Comparison of ENCODE assay signal across 8 cellular contexts in genomic region chr10:113853577-113854018, GRCh38. TPM values are rescaled to one million over a fixed set of nuclear protein-coding genes. Genes with fewer than 3 reads are reported as not detected.
DNase-seq lines count a peak whose midpoint lies in the region; ATAC-seq and TF ChIP-seq lines count a peak whose summit lies in the region.

No MANE protein-coding gene starts in this region.

- H3K4me3 ChIP-seq in Loucy (ENCODE audit: low read length, poor library complexity, severe bottlenecking) (peak overlapping the region; percentile 87), colonic mucosa (peak overlapping the region; percentile 96), mucosa of rectum (ENCODE audit: low read length in 2 of 2) (peak overlapping the region; percentile 94 to 99)

- H3F3A ChIP-seq in Loucy (ENCODE audit: low read depth) = peaks cover 11% of the 10 kb centered on the region; the same call in 1 of the 2 replicates

- POLR2A ChIA-PET in HEK293T (lab: Yijun Ruan, JAX) = no interaction called here

- H3K9me3 ChIP-seq in Loucy (ENCODE audit: insufficient read depth, low read depth, low read length) (no peaks in the 10 kb centered on the region), colonic mucosa (no peaks in the 10 kb centered on the region), mucosa of rectum (ENCODE audit: control insufficient read depth in 2 of 2, low read length in 2 of 2) (no peaks in the 10 kb centered on the region)

- H3K4me2 ChIP-seq in Loucy (ENCODE audit: low read depth, low read length, poor library complexity, severe bottlenecking) = peak overlapping the region; percentile 95

- H3K4me1 ChIP-seq in Loucy (ENCODE audit: insufficient read depth, low read length, poor library complexity, severe bottlenecking) (peaks cover 71% of the 10 kb centered on the region), colonic mucosa (peaks cover 16% of the 10 kb centered on the region), mucosa of rectum (ENCODE audit: control insufficient read depth in 2 of 2, insufficient read depth in 2 of 2, low read length in 2 of 2) (peaks cover 10 to 11% of the 10 kb centered on the region in 2 donors)

- TF ChIP-seq CTCF in Loucy (conservative IDR thresholded peaks at IDR 0.05; ENCODE audit: low read length) = no peak
- TF ChIP-seq CTCF in colonic mucosa (IDR thresholded peaks at IDR 0.05) = no peak
- no peak for TF ChIP-seq CTCF in GM13976 (IDR thresholded peaks at IDR 0.05; ENCODE audit: borderline replicate concordance, control extremely low read depth, extremely low read depth, insufficient read depth, missing control alignments)

- ATAC-seq in GM21360 (IDR thresholded peaks at IDR 0.05; ENCODE audit: unreplicated experiment) = no peak

- CTCF ChIA-PET in HEK293T (lab: Yijun Ruan, JAX) = no interaction called here

- DNase-seq in CD1c-positive myeloid dendritic cell (ENCODE audit: extremely low spot score) = peak; percentile 15
- no peak for DNase-seq in colonic mucosa
- no peak for DNase-seq in RPMI8226
- DNase-seq in GM13976 (ENCODE audit: low spot score) = no peak
- DNase-seq in HEK293T (ENCODE audit: extremely low spot score) = no peak

- H3K9me2 ChIP-seq in Loucy (replicated peaks; ENCODE audit: low read depth, low read length) = no peaks in the 10 kb centered on the region

- H3K27ac ChIP-seq in colonic mucosa (peak overlapping the region; percentile 81), mucosa of rectum (ENCODE audit: low read depth in 2 of 2, low read length in 2 of 2) (peak overlapping the region; percentile 83 to 86)

- H3K36me3 ChIP-seq in Loucy (ENCODE audit: insufficient read depth, low read length) (no peaks in the 10 kb centered on the region), colonic mucosa (no peaks in the 10 kb centered on the region), mucosa of rectum (ENCODE audit: control insufficient read depth in 2 of 2, insufficient read depth in 2 of 2, low read length in 2 of 2) (no peaks in the 10 kb centered on the region)

- in situ Hi-C loops in GM13976 (cut with MboI; ENCODE audit: low sequenced_read_pairs, unreplicated experiment) = no loop called here

- H2AFZ ChIP-seq in Loucy (ENCODE audit: low read length) = peak overlapping the region; percentile 92

- H4K20me1 ChIP-seq in Loucy (ENCODE audit: insufficient read depth, low read length, poor library complexity, severe bottlenecking) = peaks cover 11% of the 10 kb centered on the region

- peaks cover 91% of the 10 kb centered on the region for H3K79me2 ChIP-seq in Loucy (ENCODE audit: insufficient read depth, low read length)

- intact Hi-C loops in colonic mucosa (cut with DNase I) = loop anchor here (10.0 kb wide), 1 partner anchor 149 kb away; no protein-coding TSS in a partner anchor

- H3K27me3 ChIP-seq in Loucy (ENCODE audit: insufficient read depth, low read length, poor library complexity, severe bottlenecking) (no peaks in the 10 kb centered on the region), colonic mucosa (no peaks in the 10 kb centered on the region), mucosa of rectum (ENCODE audit: control insufficient read depth in 2 of 2, insufficient read depth in 2 of 2, low read length in 2 of 2) (no peaks in the 10 kb centered on the region)

- H3K9ac ChIP-seq in Loucy (ENCODE audit: low read depth, low read length, poor library complexity, severe bottlenecking) (peak overlapping the region; percentile 97), colonic mucosa (ENCODE audit: low read depth in 2 of 2, low read length in 2 of 2) (peak overlapping the region; percentile 81 to 85), mucosa of rectum (ENCODE audit: low read depth in 1 of 2, low read length in 2 of 2) (peak overlapping the region; percentile 91 to 97)

TF ChIP-seq in HEK293T, 16 proteins besides CTCF, POLR2A, EP300 and RAD21:
- no peak for TF ChIP-seq SUZ12 (IDR thresholded peaks at IDR 0.05)
- no peak for TF ChIP-seq PKNOX1 (IDR thresholded peaks at IDR 0.05)
- TF ChIP-seq LEF1 (IDR thresholded peaks at IDR 0.05; ENCODE audit: borderline replicate concordance) = no peak

RNA-seq across cellular contexts. Expression of gene DCLRE1A, which starts 0.3 kb away (rescaled TPM):
- total RNA-seq in colonic mucosa = 1 to 10 TPM; 6.2 to 8.5 TPM

RNA-seq across cellular contexts. Expression of gene NHLRC2, which starts 0.9 kb away (rescaled TPM):
- total RNA-seq in colonic mucosa = 10 to 100 TPM; 31.2 to 46.1 TPM
